In the genomic region with DNA sequence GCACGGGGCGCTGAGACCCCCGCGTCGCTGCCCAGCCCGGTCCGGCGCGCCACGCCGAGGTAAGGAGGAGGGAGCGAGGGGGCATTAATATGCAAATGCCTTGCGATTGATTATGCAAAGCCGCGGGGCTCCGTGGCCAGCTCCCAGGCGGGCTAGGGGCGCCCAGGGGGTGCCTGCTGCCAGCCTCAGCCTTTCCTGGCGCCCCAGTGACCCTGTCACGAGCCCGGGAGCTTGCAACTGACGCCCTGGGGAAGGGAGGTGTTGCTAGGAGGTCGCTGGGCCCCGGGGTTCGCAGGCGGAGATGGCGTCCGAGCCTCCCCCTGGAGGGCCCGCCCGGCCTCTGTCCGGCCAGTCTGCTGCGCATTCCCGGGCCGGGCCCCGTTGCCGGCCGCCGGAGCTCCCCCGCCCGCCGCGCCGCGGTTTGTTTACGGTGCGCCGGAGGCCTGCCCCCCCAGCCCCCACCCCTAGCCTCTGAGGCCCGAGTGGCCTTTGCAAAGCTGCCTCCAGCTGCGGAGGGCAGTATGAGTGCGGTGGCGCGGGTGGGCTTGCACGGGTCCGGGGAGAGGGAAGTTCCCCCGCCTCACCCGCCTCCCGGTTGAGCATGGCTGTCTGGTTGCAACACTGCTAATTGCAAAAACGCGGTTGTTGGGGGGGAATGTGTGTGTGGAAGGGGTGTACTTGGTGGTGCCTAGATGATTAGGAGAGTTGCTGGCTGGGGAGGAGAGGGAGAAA, we compare ENCODE assay signal across 1 cellular context.
TF ChIP-seq lines count a peak whose summit lies in the region.

No MANE protein-coding gene starts in this region.

TF ChIP-seq in HEK293, 187 proteins besides CTCF, POLR2A, EP300 and RAD21 (continued from another document and continues in another):
- TF ChIP-seq, protein P1, sequence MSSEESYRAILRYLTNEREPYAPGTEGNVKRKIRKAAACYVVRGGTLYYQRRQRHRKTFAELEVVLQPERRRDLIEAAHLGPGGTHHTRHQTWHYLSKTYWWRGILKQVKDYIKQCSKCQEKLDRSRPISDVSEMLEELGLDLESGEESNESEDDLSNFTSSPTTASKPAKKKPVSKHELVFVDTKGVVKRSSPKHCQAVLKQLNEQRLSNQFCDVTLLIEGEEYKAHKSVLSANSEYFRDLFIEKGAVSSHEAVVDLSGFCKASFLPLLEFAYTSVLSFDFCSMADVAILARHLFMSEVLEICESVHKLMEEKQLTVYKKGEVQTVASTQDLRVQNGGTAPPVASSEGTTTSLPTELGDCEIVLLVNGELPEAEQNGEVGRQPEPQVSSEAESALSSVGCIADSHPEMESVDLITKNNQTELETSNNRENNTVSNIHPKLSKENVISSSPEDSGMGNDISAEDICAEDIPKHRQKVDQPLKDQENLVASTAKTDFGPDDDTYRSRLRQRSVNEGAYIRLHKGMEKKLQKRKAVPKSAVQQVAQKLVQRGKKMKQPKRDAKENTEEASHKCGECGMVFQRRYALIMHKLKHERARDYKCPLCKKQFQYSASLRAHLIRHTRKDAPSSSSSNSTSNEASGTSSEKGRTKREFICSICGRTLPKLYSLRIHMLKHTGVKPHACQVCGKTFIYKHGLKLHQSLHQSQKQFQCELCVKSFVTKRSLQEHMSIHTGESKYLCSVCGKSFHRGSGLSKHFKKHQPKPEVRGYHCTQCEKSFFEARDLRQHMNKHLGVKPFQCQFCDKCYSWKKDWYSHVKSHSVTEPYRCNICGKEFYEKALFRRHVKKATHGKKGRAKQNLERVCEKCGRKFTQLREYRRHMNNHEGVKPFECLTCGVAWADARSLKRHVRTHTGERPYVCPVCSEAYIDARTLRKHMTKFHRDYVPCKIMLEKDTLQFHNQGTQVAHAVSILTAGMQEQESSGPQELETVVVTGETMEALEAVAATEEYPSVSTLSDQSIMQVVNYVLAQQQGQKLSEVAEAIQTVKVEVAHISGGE (tag by site-specific recombination; conservative IDR thresholded peaks at IDR 0.05; ENCODE audit: low read depth), result 0 out of 2 replicates have a peak, but pooled peaks have one; percentile 21
- no peak for TF ChIP-seq ZBTB1 (tag by site-specific recombination; IDR thresholded peaks at IDR 0.05)
- peak; percentile 92 for TF ChIP-seq ZIC2 (tag by site-specific recombination; IDR thresholded peaks at IDR 0.05)
- no peak for TF ChIP-seq ZNF140 (tag by site-specific recombination; IDR thresholded peaks at IDR 0.05)
- no peak for TF ChIP-seq ZNF501 (tag by site-specific recombination; IDR thresholded peaks at IDR 0.05)
- TF ChIP-seq, protein P2, sequence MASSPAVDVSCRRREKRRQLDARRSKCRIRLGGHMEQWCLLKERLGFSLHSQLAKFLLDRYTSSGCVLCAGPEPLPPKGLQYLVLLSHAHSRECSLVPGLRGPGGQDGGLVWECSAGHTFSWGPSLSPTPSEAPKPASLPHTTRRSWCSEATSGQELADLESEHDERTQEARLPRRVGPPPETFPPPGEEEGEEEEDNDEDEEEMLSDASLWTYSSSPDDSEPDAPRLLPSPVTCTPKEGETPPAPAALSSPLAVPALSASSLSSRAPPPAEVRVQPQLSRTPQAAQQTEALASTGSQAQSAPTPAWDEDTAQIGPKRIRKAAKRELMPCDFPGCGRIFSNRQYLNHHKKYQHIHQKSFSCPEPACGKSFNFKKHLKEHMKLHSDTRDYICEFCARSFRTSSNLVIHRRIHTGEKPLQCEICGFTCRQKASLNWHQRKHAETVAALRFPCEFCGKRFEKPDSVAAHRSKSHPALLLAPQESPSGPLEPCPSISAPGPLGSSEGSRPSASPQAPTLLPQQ (tag by site-specific recombination; IDR thresholded peaks at IDR 0.05), result no peak
- no peak for TF ChIP-seq ZNF354C (tag by site-specific recombination; IDR thresholded peaks at IDR 0.05; ENCODE audit: borderline replicate concordance, low read depth)
- no peak for TF ChIP-seq KLF1 (tag by site-specific recombination; IDR thresholded peaks at IDR 0.05)
- TF ChIP-seq SETDB1 (IDR thresholded peaks at IDR 0.05; ENCODE audit: insufficient read length, low read length), result no peak
- TF ChIP-seq ZNF747 (tag by site-specific recombination; IDR thresholded peaks at IDR 0.05), result no peak
- peak; percentile 51; the same call in 1 of the 2 replicates for TF ChIP-seq ZBTB44 (tag by site-specific recombination; IDR thresholded peaks at IDR 0.05)
- no peak for TF ChIP-seq ZNF24 (tag by site-specific recombination; IDR thresholded peaks at IDR 0.05)
- no peak for TF ChIP-seq ZNF248 (tag by site-specific recombination; IDR thresholded peaks at IDR 0.05)
- no peak for TF ChIP-seq ZNF48 (tag by site-specific recombination; IDR thresholded peaks at IDR 0.05)
- TF ChIP-seq ZNF19 (tag by site-specific recombination; IDR thresholded peaks at IDR 0.05; ENCODE audit: low read depth), result no peak
- TF ChIP-seq, protein P3, sequence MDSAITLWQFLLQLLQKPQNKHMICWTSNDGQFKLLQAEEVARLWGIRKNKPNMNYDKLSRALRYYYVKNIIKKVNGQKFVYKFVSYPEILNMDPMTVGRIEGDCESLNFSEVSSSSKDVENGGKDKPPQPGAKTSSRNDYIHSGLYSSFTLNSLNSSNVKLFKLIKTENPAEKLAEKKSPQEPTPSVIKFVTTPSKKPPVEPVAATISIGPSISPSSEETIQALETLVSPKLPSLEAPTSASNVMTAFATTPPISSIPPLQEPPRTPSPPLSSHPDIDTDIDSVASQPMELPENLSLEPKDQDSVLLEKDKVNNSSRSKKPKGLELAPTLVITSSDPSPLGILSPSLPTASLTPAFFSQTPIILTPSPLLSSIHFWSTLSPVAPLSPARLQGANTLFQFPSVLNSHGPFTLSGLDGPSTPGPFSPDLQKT (IDR thresholded peaks at IDR 0.05; ENCODE audit: borderline replicate concordance, low read depth, low read length), result no peak
- TF ChIP-seq ZNF777 (tag by site-specific recombination; IDR thresholded peaks at IDR 0.05; ENCODE audit: borderline replicate concordance), result no peak
- no peak for TF ChIP-seq ZBTB48 (tag by site-specific recombination; IDR thresholded peaks at IDR 0.05)
- TF ChIP-seq ZNF596 (tag by site-specific recombination; IDR thresholded peaks at IDR 0.05), result no peak
- no peak for TF ChIP-seq ZNF548 (tag by site-specific recombination; IDR thresholded peaks at IDR 0.05)
- TF ChIP-seq ZNF404 (tag by site-specific recombination; IDR thresholded peaks at IDR 0.05), result no peak
- no peak for TF ChIP-seq ZNF223 (tag by site-specific recombination; IDR thresholded peaks at IDR 0.05)
- TF ChIP-seq RBAK (tag by site-specific recombination; IDR thresholded peaks at IDR 0.05), result no peak
- no peak for TF ChIP-seq ZNF157 (tag by site-specific recombination; IDR thresholded peaks at IDR 0.05)
- TF ChIP-seq ZNF837 (tag by site-specific recombination; IDR thresholded peaks at IDR 0.05), result no peak
- TF ChIP-seq, protein P4, sequence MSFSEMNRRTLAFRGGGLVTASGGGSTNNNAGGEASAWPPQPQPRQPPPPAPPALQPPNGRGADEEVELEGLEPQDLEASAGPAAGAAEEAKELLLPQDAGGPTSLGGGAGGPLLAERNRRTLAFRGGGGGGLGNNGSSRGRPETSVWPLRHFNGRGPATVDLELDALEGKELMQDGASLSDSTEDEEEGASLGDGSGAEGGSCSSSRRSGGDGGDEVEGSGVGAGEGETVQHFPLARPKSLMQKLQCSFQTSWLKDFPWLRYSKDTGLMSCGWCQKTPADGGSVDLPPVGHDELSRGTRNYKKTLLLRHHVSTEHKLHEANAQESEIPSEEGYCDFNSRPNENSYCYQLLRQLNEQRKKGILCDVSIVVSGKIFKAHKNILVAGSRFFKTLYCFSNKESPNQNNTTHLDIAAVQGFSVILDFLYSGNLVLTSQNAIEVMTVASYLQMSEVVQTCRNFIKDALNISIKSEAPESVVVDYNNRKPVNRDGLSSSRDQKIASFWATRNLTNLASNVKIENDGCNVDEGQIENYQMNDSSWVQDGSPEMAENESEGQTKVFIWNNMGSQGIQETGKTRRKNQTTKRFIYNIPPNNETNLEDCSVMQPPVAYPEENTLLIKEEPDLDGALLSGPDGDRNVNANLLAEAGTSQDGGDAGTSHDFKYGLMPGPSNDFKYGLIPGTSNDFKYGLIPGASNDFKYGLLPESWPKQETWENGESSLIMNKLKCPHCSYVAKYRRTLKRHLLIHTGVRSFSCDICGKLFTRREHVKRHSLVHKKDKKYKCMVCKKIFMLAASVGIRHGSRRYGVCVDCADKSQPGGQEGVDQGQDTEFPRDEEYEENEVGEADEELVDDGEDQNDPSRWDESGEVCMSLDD (tag by site-specific recombination; IDR thresholded peaks at IDR 0.05), result peak; percentile 32; the same call in 1 of the 2 replicates
- TF ChIP-seq ZNF433 (tag by site-specific recombination; IDR thresholded peaks at IDR 0.05; ENCODE audit: low read depth), result no peak
- no peak for TF ChIP-seq ZNF514 (tag by site-specific recombination; IDR thresholded peaks at IDR 0.05)
- peak; percentile 87 for TF ChIP-seq ZBTB8A (tag by site-specific recombination; IDR thresholded peaks at IDR 0.05)
- TF ChIP-seq ZNF701 (tag by site-specific recombination; IDR thresholded peaks at IDR 0.05), result no peak
- no peak for TF ChIP-seq ZNF791 (tag by site-specific recombination; IDR thresholded peaks at IDR 0.05)
- peak; percentile 64 for TF ChIP-seq GLIS2 (tag by site-specific recombination; IDR thresholded peaks at IDR 0.05)
- no peak for TF ChIP-seq ZNF518A (tag by site-specific recombination; conservative IDR thresholded peaks at IDR 0.05; ENCODE audit: low read depth)
- no peak for TF ChIP-seq GLI4 (tag by site-specific recombination; IDR thresholded peaks at IDR 0.05)
- TF ChIP-seq ZNF274 (IDR thresholded peaks at IDR 0.05; ENCODE audit: low read length), result no peak
- TF ChIP-seq ZNF274 (tag by site-specific recombination; IDR thresholded peaks at IDR 0.05; ENCODE audit: borderline replicate concordance), result no peak
- TF ChIP-seq ZNF280D (tag by site-specific recombination; IDR thresholded peaks at IDR 0.05), result no peak
- no peak for TF ChIP-seq ZNF132 (tag by site-specific recombination; IDR thresholded peaks at IDR 0.05; ENCODE audit: borderline replicate concordance)
- TF ChIP-seq ZNF488 (tag by site-specific recombination; IDR thresholded peaks at IDR 0.05), result no peak
